Comparison of ENCODE assay signal across 1 cellular context in genomic region chr17:19943026-19943425, GRCh38.
TF ChIP-seq lines count a peak whose summit lies in the region.

No MANE protein-coding gene starts in this region.

TF ChIP-seq in GM23338, 12 proteins besides CTCF, POLR2A, EP300 and RAD21 (continued from another document):
- TF ChIP-seq ZNF462 (CRISPR knock-in tag; IDR thresholded peaks at IDR 0.05), result no peak
